Comparison of ENCODE assay signal across 16 cellular contexts in genomic region chr16:80460004-80460403, GRCh38.
DNase-seq lines count a peak whose midpoint lies in the region; ATAC-seq and TF ChIP-seq lines count a peak whose summit lies in the region.
"Had no signal": no experiment of that assay in that cellular context is flagged by ENCODE, and none has a peak within 500 bp of the region (broad histone marks: within the 10 kb centered on the region; RNA-seq: fewer than 3 reads in every experiment).

No MANE protein-coding gene starts in this region.

- H3K36me3 ChIP-seq in heart left ventricle (no peaks in the 10 kb centered on the region), gastrocnemius medialis (no peaks in the 10 kb centered on the region)

- H3K27ac ChIP-seq in heart left ventricle (peak overlapping the region in 7 of 12 donors; percentile 7 to 73 (median 44)), gastrocnemius medialis (peak overlapping the region in 1 of 4 donors; percentile 4)

- DNase-seq in AG20443 (ENCODE audit: low spot score) = peak; percentile 22
- peak; percentile 14 for DNase-seq in HT1080 (ENCODE audit: low read depth)
- no peak for DNase-seq in heart left ventricle
- DNase-seq in gastrocnemius medialis = no peak
- DNase-seq in activated CD4-positive, alpha-beta memory T cell treated with anti-CD3 and anti-CD28 coated beads, Interleukin-2, amount 10 ng/mL, durations not matched to agents 7 days and 5 days = no peak
- DNase-seq in cerebellar cortex (ENCODE audit: low spot score) = no peak
- DNase-seq in Ammon's horn (ENCODE audit: low spot score) = no peak
- DNase-seq: AML-193, COR-L47, EL, HCEC 1CT, KBM-7, NCI-H1436, NCI-H2081 treated with DMSO at 0.1 percent for 48 hours, NCI-H524 had no signal

- in situ Hi-C loops in gastrocnemius medialis (cut with MboI; ENCODE audit: low sequenced_read_pairs in 4 of 4) = no loop called here

- intact Hi-C loops in heart left ventricle (cut with DNase I) (no loop called here), gastrocnemius medialis (cut with DNase I; ENCODE audit: low total_unique reads) (no loop called here)

- 49 to 59% (median 56%) methylated on average over 4 to 5 of the region's 5 CpGs for WGBS in heart left ventricle, 4 donors

- no peak overlapping the region for H3K4me3 ChIP-seq in heart left ventricle
- H3K4me3 ChIP-seq in gastrocnemius medialis = no peak overlapping the region

- POLR2A ChIA-PET in activated CD4-positive, alpha-beta memory T cell treated with anti-CD3 and anti-CD28 coated beads, Interleukin-2, amount 10 ng/mL, durations not matched to agents 7 days and 5 days (lab: Charles Lee) = no interaction called here

- H3K27me3 ChIP-seq in heart left ventricle (peaks cover 0 to 5% (median 0%) of the 10 kb centered on the region in 9 donors), gastrocnemius medialis (no peaks in the 10 kb centered on the region)

- ATAC-seq in heart left ventricle (peak; percentile 19 to 84 (median 54)), gastrocnemius medialis (peak; percentile 40 to 55), HG02571 (IDR thresholded peaks at IDR 0.05; ENCODE audit: unreplicated experiment) (no peak)

- peaks cover 40% of the 10 kb centered on the region for H3K27me3 Mint-ChIP-seq in activated CD4-positive, alpha-beta memory T cell treated with anti-CD3 and anti-CD28 coated beads, Interleukin-2, amount 10 ng/mL, durations not matched to agents 7 days and 5 days

- CTCF ChIA-PET in activated CD4-positive, alpha-beta memory T cell treated with anti-CD3 and anti-CD28 coated beads, Interleukin-2, amount 10 ng/mL, durations not matched to agents 7 days and 5 days (lab: Charles Lee) = no interaction called here

- TF ChIP-seq POLR2A in heart left ventricle (IDR thresholded peaks at IDR 0.05) (no peak), gastrocnemius medialis (IDR thresholded peaks at IDR 0.05) (no peak)

- TF ChIP-seq CTCF in heart left ventricle (IDR thresholded peaks at IDR 0.05) (no peak), gastrocnemius medialis (IDR thresholded peaks at IDR 0.05 in 4 of 5, conservative IDR thresholded peaks at IDR 0.05 in 1 of 5) (no peak)

- H3K9me3 ChIP-seq in heart left ventricle (no peaks in the 10 kb centered on the region), gastrocnemius medialis (no peaks in the 10 kb centered on the region)

- H3K4me1 Mint-ChIP-seq in activated CD4-positive, alpha-beta memory T cell treated with anti-CD3 and anti-CD28 coated beads, Interleukin-2, amount 10 ng/mL, durations not matched to agents 7 days and 5 days = no peaks in the 10 kb centered on the region

- H3K9me3 Mint-ChIP-seq in activated CD4-positive, alpha-beta memory T cell treated with anti-CD3 and anti-CD28 coated beads, Interleukin-2, amount 10 ng/mL, durations not matched to agents 7 days and 5 days = no peaks in the 10 kb centered on the region

- H3K4me3 Mint-ChIP-seq in activated CD4-positive, alpha-beta memory T cell treated with anti-CD3 and anti-CD28 coated beads, Interleukin-2, amount 10 ng/mL, durations not matched to agents 7 days and 5 days = no peak overlapping the region

- H3K36me3 Mint-ChIP-seq in activated CD4-positive, alpha-beta memory T cell treated with anti-CD3 and anti-CD28 coated beads, Interleukin-2, amount 10 ng/mL, durations not matched to agents 7 days and 5 days (ENCODE audit: low read depth) = no peaks in the 10 kb centered on the region

- no peak overlapping the region for H3K27ac Mint-ChIP-seq in activated CD4-positive, alpha-beta memory T cell treated with anti-CD3 and anti-CD28 coated beads, Interleukin-2, amount 10 ng/mL, durations not matched to agents 7 days and 5 days

- peaks cover 0 to 6% (median 0%) of the 10 kb centered on the region in 12 donors for H3K4me1 ChIP-seq in heart left ventricle
- H3K4me1 ChIP-seq in gastrocnemius medialis = no peaks in the 10 kb centered on the region

Comparison
In these comparisons a context has a peak if more than half of its experiments do, and no peak if none do; other contexts are left out.
1. DNase-seq: peak in AG20443 (single experiment) and HT1080 (single experiment); none in heart left ventricle (0 of 5), gastrocnemius medialis (0 of 2), activated CD4-positive, alpha-beta memory T cell treated with anti-CD3 and anti-CD28 coated beads, Interleukin-2, amount 10 ng/mL, durations not matched to agents 7 days and 5 days (single experiment), cerebellar cortex (single experiment) and Ammon's horn (single experiment).